24 cellular contexts compared by ENCODE assay signal in genomic region chr6:166650047-166650446, GRCh38.
"Had no signal": no experiment of that assay in that cellular context is flagged by ENCODE, and none has a peak within 500 bp of the region (broad histone marks: within the 10 kb centered on the region; RNA-seq: fewer than 3 reads in every experiment).

No MANE protein-coding gene starts in this region.

- DNase-seq: dermis blood vessel endothelial cell; effector memory CD4-positive, alpha-beta T cell; foreskin keratinocyte; glutamatergic neuron; heart right ventricle; hippocampal formation; left ventricle myocardium superior; lower lobe of right lung; naive thymus-derived CD8-positive, alpha-beta T cell; nephron progenitor cell; small intestine; stimulated activated CD4-positive, alpha-beta T cell treated with anti-CD3 and anti-CD28 coated beads, Interleukin-15, amount 100 ng/mL, for 24 hours; stimulated activated CD4-positive, alpha-beta T cell treated with anti-CD3 and anti-CD28 coated beads, Interleukin-2, amount 100 ng/mL, for 48 hours; stimulated activated naive CD4-positive, alpha-beta T cell; stimulated activated naive CD8-positive, alpha-beta T cell treated with anti-CD3 and anti-CD28 coated beads, Interleukin-15, amount 100 ng/mL, for 72 hours; thyroid gland; trophoblast cell had no signal

- H3K4me1 Mint-ChIP-seq: naive thymus-derived CD8-positive, alpha-beta T cell; stimulated activated naive CD8-positive, alpha-beta T cell treated with anti-CD3 and anti-CD28 coated beads, Interleukin-15, amount 100 ng/mL, for 72 hours had no signal

- ATAC-seq: foreskin keratinocyte; heart right ventricle; left ventricle myocardium superior; lower lobe of right lung; naive thymus-derived CD8-positive, alpha-beta T cell; right lobe of liver; stimulated activated naive CD8-positive, alpha-beta T cell treated with anti-CD3 and anti-CD28 coated beads, Interleukin-15, amount 100 ng/mL, for 72 hours had no signal

- H3K27me3 ChIP-seq: esophagus muscularis mucosa, thyroid gland, vagina had no signal

- H3K27ac ChIP-seq: coronary artery, esophagus muscularis mucosa, foreskin keratinocyte, heart right ventricle, lower lobe of right lung, parathyroid adenoma, right lobe of liver, suprapubic skin, thyroid gland, vagina had no signal

- H3K9me3 ChIP-seq: esophagus muscularis mucosa, heart right ventricle, lower lobe of right lung, right lobe of liver, suprapubic skin, thyroid gland, vagina had no signal

- H3K9me3 Mint-ChIP-seq: nephron progenitor cell; stimulated activated naive CD8-positive, alpha-beta T cell treated with anti-CD3 and anti-CD28 coated beads, Interleukin-15, amount 100 ng/mL, for 72 hours had no signal

- H3K4me3 Mint-ChIP-seq: naive thymus-derived CD8-positive, alpha-beta T cell; nephron progenitor cell; stimulated activated naive CD8-positive, alpha-beta T cell treated with anti-CD3 and anti-CD28 coated beads, Interleukin-15, amount 100 ng/mL, for 72 hours had no signal

- H3K4me3 ChIP-seq: coronary artery, esophagus muscularis mucosa, heart right ventricle, lower lobe of right lung, right lobe of liver, suprapubic skin, thyroid gland, vagina had no signal

- H3K27me3 Mint-ChIP-seq: stimulated activated naive CD8-positive, alpha-beta T cell treated with anti-CD3 and anti-CD28 coated beads, Interleukin-15, amount 100 ng/mL, for 72 hours had no signal

- H3K36me3 Mint-ChIP-seq: naive thymus-derived CD8-positive, alpha-beta T cell had no signal

- H3K9ac ChIP-seq: parathyroid adenoma had no signal

- H3K4me1 ChIP-seq: esophagus muscularis mucosa, foreskin keratinocyte, heart right ventricle, lower lobe of right lung, parathyroid adenoma, right lobe of liver, suprapubic skin, thyroid gland, vagina had no signal

- H3K27ac Mint-ChIP-seq: nephron progenitor cell; progenitor cell of endocrine pancreas; stimulated activated naive CD8-positive, alpha-beta T cell treated with anti-CD3 and anti-CD28 coated beads, Interleukin-15, amount 100 ng/mL, for 72 hours had no signal

- H3K36me3 ChIP-seq: esophagus muscularis mucosa, heart right ventricle, lower lobe of right lung, right lobe of liver, suprapubic skin, thyroid gland, vagina had no signal
